ENCODE assay signal across 1 cellular context in genomic region chr3:195909294-195909644, GRCh38.
TF ChIP-seq lines count a peak whose summit lies in the region.

No MANE protein-coding gene starts in this region.

TF ChIP-seq in HepG2, 621 proteins besides CTCF, POLR2A, EP300 and RAD21 (continued from another document):
- TF ChIP-seq, protein P1, sequence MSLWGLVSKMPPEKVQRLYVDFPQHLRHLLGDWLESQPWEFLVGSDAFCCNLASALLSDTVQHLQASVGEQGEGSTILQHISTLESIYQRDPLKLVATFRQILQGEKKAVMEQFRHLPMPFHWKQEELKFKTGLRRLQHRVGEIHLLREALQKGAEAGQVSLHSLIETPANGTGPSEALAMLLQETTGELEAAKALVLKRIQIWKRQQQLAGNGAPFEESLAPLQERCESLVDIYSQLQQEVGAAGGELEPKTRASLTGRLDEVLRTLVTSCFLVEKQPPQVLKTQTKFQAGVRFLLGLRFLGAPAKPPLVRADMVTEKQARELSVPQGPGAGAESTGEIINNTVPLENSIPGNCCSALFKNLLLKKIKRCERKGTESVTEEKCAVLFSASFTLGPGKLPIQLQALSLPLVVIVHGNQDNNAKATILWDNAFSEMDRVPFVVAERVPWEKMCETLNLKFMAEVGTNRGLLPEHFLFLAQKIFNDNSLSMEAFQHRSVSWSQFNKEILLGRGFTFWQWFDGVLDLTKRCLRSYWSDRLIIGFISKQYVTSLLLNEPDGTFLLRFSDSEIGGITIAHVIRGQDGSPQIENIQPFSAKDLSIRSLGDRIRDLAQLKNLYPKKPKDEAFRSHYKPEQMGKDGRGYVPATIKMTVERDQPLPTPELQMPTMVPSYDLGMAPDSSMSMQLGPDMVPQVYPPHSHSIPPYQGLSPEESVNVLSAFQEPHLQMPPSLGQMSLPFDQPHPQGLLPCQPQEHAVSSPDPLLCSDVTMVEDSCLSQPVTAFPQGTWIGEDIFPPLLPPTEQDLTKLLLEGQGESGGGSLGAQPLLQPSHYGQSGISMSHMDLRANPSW (CRISPR knock-in tag; IDR thresholded peaks at IDR 0.05; ENCODE audit: borderline replicate concordance), result no peak
- 0 out of 4 replicates have a peak, but pooled peaks of 1 of the 2 experiments have one; percentile 3 for TF ChIP-seq HMGXB4 (CRISPR knock-in tag; IDR thresholded peaks at IDR 0.05; ENCODE audit: borderline replicate concordance in 1 of 2, low read depth in 1 of 2)
- TF ChIP-seq ZFY (CRISPR knock-in tag; IDR thresholded peaks at IDR 0.05), result 0 out of 2 replicates have a peak, but pooled peaks have one; percentile 26
- TF ChIP-seq SIN3A (IDR thresholded peaks at IDR 0.05; ENCODE audit: borderline replicate concordance, low read depth, low read length), result no peak
- peak; percentile 93 for TF ChIP-seq HNRNPLL (IDR thresholded peaks at IDR 0.05; ENCODE audit: low read depth, low read length, poor library complexity, severe bottlenecking)
